Comparison of ENCODE assay signal across 8 cellular contexts in genomic region chr1:247331526-247332214, GRCh38. TPM values are rescaled to one million over a fixed set of nuclear protein-coding genes. Genes with fewer than 3 reads are reported as not detected.
DNase-seq lines count a peak whose midpoint lies in the region; ATAC-seq and TF ChIP-seq lines count a peak whose summit lies in the region.

Gene ZNF496, minus strand, starts transcription at chr1:247331867. Its CDS starts 2,289 bp downstream, at chr1:247329578.

- no peak within 1 kb of the TSS for H3K56ac ChIP-seq in H9 (ENCODE audit: insufficient read length, low read depth, low read length)

- peaks cover 47 to 48% of the 10 kb centered on the region in 2 experiments for H3K4me1 Mint-ChIP-seq in H9
- H3K4me1 Mint-ChIP-seq in activated naive CD4-positive, alpha-beta T cell treated with anti-CD3 and anti-CD28 coated beads, Interleukin-2, amount 50 U/mL, for 24 hours: peaks cover 15% of the 10 kb centered on the region

- peak within 1 kb of the TSS; percentile 83 for H3K4me2 ChIP-seq in H9 (ENCODE audit: insufficient read depth, insufficient read length, low read length)
- H3K4me2 ChIP-seq in Loucy (ENCODE audit: low read depth, low read length, poor library complexity, severe bottlenecking): peak within 1 kb of the TSS; percentile 91

- H3K36me3 ChIP-seq in Loucy (ENCODE audit: insufficient read depth, low read length): peaks cover 20% of the 10 kb centered on the region; the same call in 1 of the 2 replicates
- H3K36me3 ChIP-seq in SJSA1: peaks cover 59% of the 10 kb centered on the region
- peaks cover 10 to 15% of the 10 kb centered on the region in 2 donors for H3K36me3 ChIP-seq in thyroid gland

- H3K9me3 ChIP-seq in H9 (ENCODE audit: control insufficient read depth, low read depth, low read length) (no peaks in the 10 kb centered on the region), Loucy (ENCODE audit: insufficient read depth, low read depth, low read length) (no peaks in the 10 kb centered on the region), SJSA1 (replicated peaks) (no peaks in the 10 kb centered on the region), thyroid gland (no peaks in the 10 kb centered on the region)

- no peak within 1 kb of the TSS for H4K91ac ChIP-seq in H9 (ENCODE audit: insufficient read length, low read depth, low read length)

- no peak within 1 kb of the TSS for H2BK5ac ChIP-seq in H9 (ENCODE audit: insufficient read length, low read length)

- no peak for TF ChIP-seq CTCF in H9 (conservative IDR thresholded peaks at IDR 0.05)
- no peak for TF ChIP-seq CTCF in Loucy (conservative IDR thresholded peaks at IDR 0.05; ENCODE audit: low read length)
- no peak for TF ChIP-seq CTCF in omental fat pad (IDR thresholded peaks at IDR 0.05)
- TF ChIP-seq CTCF in thyroid gland (IDR thresholded peaks at IDR 0.05): no peak

- H3K79me1 ChIP-seq in H9 (ENCODE audit: insufficient read depth, low read depth, low read length, poor library complexity, severe bottlenecking): peaks cover 8% of the 10 kb centered on the region

- H4K20me1 ChIP-seq in H9 (ENCODE audit: control insufficient read depth, insufficient read depth, insufficient read length) (no peaks in the 10 kb centered on the region), Loucy (ENCODE audit: insufficient read depth, low read length, poor library complexity, severe bottlenecking) (peaks cover 41% of the 10 kb centered on the region)

- H3K23me2 ChIP-seq in H9 (ENCODE audit: insufficient read length, low read depth, low read length, poor library complexity, severe bottlenecking): peaks cover 10% of the 10 kb centered on the region

- H2AFZ ChIP-seq in H9 (ENCODE audit: low read length) (no peak within 1 kb of the TSS), Loucy (ENCODE audit: low read length) (peak within 1 kb of the TSS; percentile 83)

- peak within 1 kb of the TSS; percentile 83 to 93 for H3K4me3 Mint-ChIP-seq in H9
- H3K4me3 Mint-ChIP-seq in activated naive CD4-positive, alpha-beta T cell treated with anti-CD3 and anti-CD28 coated beads, Interleukin-2, amount 50 U/mL, for 24 hours: peak within 1 kb of the TSS; percentile 96

- no peak within 1 kb of the TSS; the same call in 1 of the 2 replicates for H3K4ac ChIP-seq in H9 (ENCODE audit: low read depth, low read length)

- peak; percentile 87 for ATAC-seq in omental fat pad (ENCODE audit: low FRiP score)

- H3F3A ChIP-seq in Loucy (ENCODE audit: low read depth): no peaks in the 10 kb centered on the region

- intact Hi-C loops in thyroid gland (cut with DNase I): loop anchor here (10.0 kb wide), 1 partner anchor 127 kb away; no protein-coding TSS in a partner anchor

- no peaks in the 10 kb centered on the region for H3K27me3 ChIP-seq in H9 (ENCODE audit: insufficient read depth, low read length)
- no peaks in the 10 kb centered on the region for H3K27me3 ChIP-seq in Loucy (ENCODE audit: insufficient read depth, low read length, poor library complexity, severe bottlenecking)
- H3K27me3 ChIP-seq in SJSA1 (replicated peaks): no peaks in the 10 kb centered on the region
- no peaks in the 10 kb centered on the region for H3K27me3 ChIP-seq in thyroid gland

- no peak within 1 kb of the TSS for H3T11ph ChIP-seq in H9 (ENCODE audit: low read length)

- no peaks in the 10 kb centered on the region for H3K9me3 Mint-ChIP-seq in H9
- H3K9me3 Mint-ChIP-seq in activated naive CD4-positive, alpha-beta T cell treated with anti-CD3 and anti-CD28 coated beads, Interleukin-2, amount 50 U/mL, for 24 hours: no peaks in the 10 kb centered on the region

- peaks cover 48 to 63% (median 58%) of the 10 kb centered on the region in 3 experiments for H3K36me3 Mint-ChIP-seq in H9 (ENCODE audit: insufficient read depth in 1 of 3, low read depth in 3 of 3)
- no peaks in the 10 kb centered on the region for H3K36me3 Mint-ChIP-seq in activated naive CD4-positive, alpha-beta T cell treated with anti-CD3 and anti-CD28 coated beads, Interleukin-2, amount 50 U/mL, for 24 hours

- H3K27ac Mint-ChIP-seq in H9: peak within 1 kb of the TSS in 2 of 3 experiments; percentile 92 to 96; a peak in 5 of 7 replicates
- peak within 1 kb of the TSS; percentile 96 for H3K27ac Mint-ChIP-seq in activated naive CD4-positive, alpha-beta T cell treated with anti-CD3 and anti-CD28 coated beads, Interleukin-2, amount 50 U/mL, for 24 hours

- peaks cover 17% of the 10 kb centered on the region; the same call in 1 of the 2 replicates for H3K79me2 ChIP-seq in H9 (ENCODE audit: insufficient read depth, low read length)
- H3K79me2 ChIP-seq in Loucy (ENCODE audit: insufficient read depth, low read length): peaks cover 89% of the 10 kb centered on the region

- H3K27ac ChIP-seq in H9 (ENCODE audit: insufficient read length, low read depth, low read length) (no peak within 1 kb of the TSS), SJSA1 (peak within 1 kb of the TSS; percentile 78), thyroid gland (peak within 1 kb of the TSS; percentile 87 to 93 (median 92))

- H4K5ac ChIP-seq in H9 (ENCODE audit: insufficient read length, low read depth, low read length): no peak within 1 kb of the TSS

- no peak within 1 kb of the TSS for H2BK120ac ChIP-seq in H9 (ENCODE audit: low read depth, low read length, poor library complexity, severe bottlenecking)

- H3K9me2 ChIP-seq in Loucy (replicated peaks; ENCODE audit: low read depth, low read length): no peaks in the 10 kb centered on the region

- DNase-seq in GF-D8 (lab: John Stamatoyannopoulos, UW) (peak; percentile 45), H9 (peak; percentile 89), SJSA1 (ENCODE audit: low read depth in 1 of 2, low spot score in 2 of 2) (peak; percentile 81 to 86), glomerular endothelial cell (ENCODE audit: extremely low read depth, low read depth, low spot score) (no peak), omental fat pad (ENCODE audit: low spot score) (peak; percentile 47), thyroid gland (peak; percentile 85 to 86)

- H3K4me1 ChIP-seq in H9 (ENCODE audit: insufficient read depth, low read length) (peaks cover 16% of the 10 kb centered on the region), Loucy (ENCODE audit: insufficient read depth, low read length, poor library complexity, severe bottlenecking) (peaks cover 70% of the 10 kb centered on the region), SJSA1 (replicated peaks) (peaks cover 19% of the 10 kb centered on the region), thyroid gland (peaks cover 14 to 29% of the 10 kb centered on the region in 2 donors)

- peak in 1 of 2 donors; percentile 64 for TF ChIP-seq POLR2A in thyroid gland (IDR thresholded peaks at IDR 0.05)

- peaks cover 2% of the 10 kb centered on the region; the same call in 1 of the 2 replicates for H3K27me3 Mint-ChIP-seq in H9 (ENCODE audit: low read depth)
- H3K27me3 Mint-ChIP-seq in activated naive CD4-positive, alpha-beta T cell treated with anti-CD3 and anti-CD28 coated beads, Interleukin-2, amount 50 U/mL, for 24 hours: peaks cover 2% of the 10 kb centered on the region

- H2BK15ac ChIP-seq in H9 (ENCODE audit: low read depth, low read length): no peak within 1 kb of the TSS

- H2BK12ac ChIP-seq in H9 (ENCODE audit: insufficient read length, low read depth, low read length): no peak within 1 kb of the TSS

- H2AK5ac ChIP-seq in H9 (ENCODE audit: insufficient read length, low read length): no peak within 1 kb of the TSS

- H3K18ac ChIP-seq in H9 (ENCODE audit: insufficient read length, low read depth, low read length): peak within 1 kb of the TSS; percentile 61

- peak within 1 kb of the TSS; percentile 80 for H3K4me3 ChIP-seq in Loucy (ENCODE audit: low read length, poor library complexity, severe bottlenecking)
- H3K4me3 ChIP-seq in SJSA1: peak within 1 kb of the TSS; percentile 97
- H3K4me3 ChIP-seq in thyroid gland (replicated peaks in 1 of 3): peak within 1 kb of the TSS; percentile 54 to 95 (median 89)

- H2BK20ac ChIP-seq in H9 (ENCODE audit: low read depth, low read length, poor library complexity, severe bottlenecking): no peak within 1 kb of the TSS

- H3K9ac ChIP-seq in H9 (ENCODE audit: extremely low read depth, insufficient read length, low read length): peak within 1 kb of the TSS; percentile 83
- peak within 1 kb of the TSS; percentile 93 for H3K9ac ChIP-seq in Loucy (ENCODE audit: low read depth, low read length, poor library complexity, severe bottlenecking)

- H3K14ac ChIP-seq in H9 (ENCODE audit: insufficient read depth, low read length): peak within 1 kb of the TSS; percentile 91

- WGBS in H9 (ENCODE audit: extremely low coverage, insufficient read length, low lambda C conversion rate): no CpG with 5 or more reads among the region's 92 CpGs
- WGBS in thyroid gland, 2 donors: 0% methylated on average over 17 to 31 of the region's 92 CpGs

- no peak within 1 kb of the TSS for H4K8ac ChIP-seq in H9 (replicated peaks; ENCODE audit: insufficient read length, low read depth, low read length)

- H3K23ac ChIP-seq in H9 (ENCODE audit: insufficient read length, low read depth, low read length): no peak within 1 kb of the TSS

RNA-seq across cellular contexts. Expression of gene ZNF496, which starts in this region (rescaled TPM):
- total RNA-seq in H9 (2021) (66.5 and 72.9 TPM in 2 replicates), glomerular endothelial cell (48.5 and 55.9 TPM in 2 replicates), omental fat pad (10 to 100 TPM; 18.8 to 31.5 (median 26.6) TPM), thyroid gland (10 to 100 TPM; 34.0 to 78.6 (median 51.9) TPM)
- 23.8 and 44.0 TPM in 2 replicates for total RNA-seq in SJSA1 (2014; rRNA removed; shearing (Covaris generic))
